ENCODE assay signal across 3 cellular contexts in the genomic region with DNA sequence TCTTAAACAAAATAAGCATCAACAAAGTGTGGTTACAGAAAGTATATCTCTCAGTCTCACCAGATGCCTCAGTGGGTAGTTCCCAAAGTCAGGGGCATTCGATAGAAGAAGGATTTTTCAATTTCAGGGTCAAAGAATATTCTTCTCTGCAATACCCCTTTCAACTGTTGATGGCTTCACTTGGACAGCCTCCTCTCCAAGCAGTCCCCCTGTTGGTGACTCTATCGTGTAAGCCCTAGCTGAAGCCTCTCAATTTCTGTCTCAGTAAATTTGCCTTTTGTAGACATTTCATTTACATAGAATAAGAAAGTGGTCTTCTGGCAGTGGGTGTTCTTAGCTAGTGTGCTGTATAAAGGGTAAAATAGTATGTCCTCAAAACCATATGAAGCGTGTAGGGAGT.
TF ChIP-seq lines count a peak whose summit lies in the region.

No MANE protein-coding gene starts in this region.

TF ChIP-seq in A549, 52 proteins besides CTCF, POLR2A, EP300 and RAD21 (continues in another document):
- TF ChIP-seq ZNF302 (CRISPR knock-in tag; IDR thresholded peaks at IDR 0.05) (no peak), MAZ (IDR thresholded peaks at IDR 0.05; ENCODE audit: borderline replicate concordance, low read depth, low read length) (no peak), RNF2 (IDR thresholded peaks at IDR 0.05; ENCODE audit: borderline replicate concordance, low read depth) (no peak), ZSCAN20 (CRISPR knock-in tag; IDR thresholded peaks at IDR 0.05) (no peak), HOXB5 (CRISPR knock-in tag; IDR thresholded peaks at IDR 0.05) (no peak), CHD4 (IDR thresholded peaks at IDR 0.05; ENCODE audit: borderline replicate concordance) (no peak), HOXA7 (CRISPR knock-in tag; IDR thresholded peaks at IDR 0.05) (no peak), RARB (CRISPR knock-in tag; IDR thresholded peaks at IDR 0.05) (no peak), HDAC2 (IDR thresholded peaks at IDR 0.05) (no peak), PHF8 (IDR thresholded peaks at IDR 0.05; ENCODE audit: borderline replicate concordance, low read depth) (no peak), JUNB (IDR thresholded peaks at IDR 0.05) (no peak), HEYL (CRISPR knock-in tag; IDR thresholded peaks at IDR 0.05) (no peak), SMC3 (IDR thresholded peaks at IDR 0.05) (no peak), POLR2AphosphoS2 (conservative IDR thresholded peaks at IDR 0.05; ENCODE audit: low read length) (no peak), ESRRA (IDR thresholded peaks at IDR 0.05; ENCODE audit: borderline replicate concordance, low read length) (no peak)
- TF ChIP-seq, protein P1, sequence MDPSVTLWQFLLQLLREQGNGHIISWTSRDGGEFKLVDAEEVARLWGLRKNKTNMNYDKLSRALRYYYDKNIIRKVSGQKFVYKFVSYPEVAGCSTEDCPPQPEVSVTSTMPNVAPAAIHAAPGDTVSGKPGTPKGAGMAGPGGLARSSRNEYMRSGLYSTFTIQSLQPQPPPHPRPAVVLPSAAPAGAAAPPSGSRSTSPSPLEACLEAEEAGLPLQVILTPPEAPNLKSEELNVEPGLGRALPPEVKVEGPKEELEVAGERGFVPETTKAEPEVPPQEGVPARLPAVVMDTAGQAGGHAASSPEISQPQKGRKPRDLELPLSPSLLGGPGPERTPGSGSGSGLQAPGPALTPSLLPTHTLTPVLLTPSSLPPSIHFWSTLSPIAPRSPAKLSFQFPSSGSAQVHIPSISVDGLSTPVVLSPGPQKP (IDR thresholded peaks at IDR 0.05; ENCODE audit: low read depth, low read length): no peak
- TF ChIP-seq, protein P2, sequence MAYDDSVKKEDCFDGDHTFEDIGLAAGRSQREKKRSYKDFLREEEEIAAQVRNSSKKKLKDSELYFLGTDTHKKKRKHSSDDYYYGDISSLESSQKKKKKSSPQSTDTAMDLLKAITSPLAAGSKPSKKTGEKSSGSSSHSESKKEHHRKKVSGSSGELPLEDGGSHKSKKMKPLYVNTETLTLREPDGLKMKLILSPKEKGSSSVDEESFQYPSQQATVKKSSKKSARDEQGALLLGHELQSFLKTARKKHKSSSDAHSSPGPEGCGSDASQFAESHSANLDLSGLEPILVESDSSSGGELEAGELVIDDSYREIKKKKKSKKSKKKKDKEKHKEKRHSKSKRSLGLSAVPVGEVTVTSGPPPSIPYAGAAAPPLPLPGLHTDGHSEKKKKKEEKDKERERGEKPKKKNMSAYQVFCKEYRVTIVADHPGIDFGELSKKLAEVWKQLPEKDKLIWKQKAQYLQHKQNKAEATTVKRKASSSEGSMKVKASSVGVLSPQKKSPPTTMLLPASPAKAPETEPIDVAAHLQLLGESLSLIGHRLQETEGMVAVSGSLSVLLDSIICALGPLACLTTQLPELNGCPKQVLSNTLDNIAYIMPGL (CRISPR knock-in tag; IDR thresholded peaks at IDR 0.05; ENCODE audit: borderline replicate concordance): no peak
- TF ChIP-seq, protein P3, sequence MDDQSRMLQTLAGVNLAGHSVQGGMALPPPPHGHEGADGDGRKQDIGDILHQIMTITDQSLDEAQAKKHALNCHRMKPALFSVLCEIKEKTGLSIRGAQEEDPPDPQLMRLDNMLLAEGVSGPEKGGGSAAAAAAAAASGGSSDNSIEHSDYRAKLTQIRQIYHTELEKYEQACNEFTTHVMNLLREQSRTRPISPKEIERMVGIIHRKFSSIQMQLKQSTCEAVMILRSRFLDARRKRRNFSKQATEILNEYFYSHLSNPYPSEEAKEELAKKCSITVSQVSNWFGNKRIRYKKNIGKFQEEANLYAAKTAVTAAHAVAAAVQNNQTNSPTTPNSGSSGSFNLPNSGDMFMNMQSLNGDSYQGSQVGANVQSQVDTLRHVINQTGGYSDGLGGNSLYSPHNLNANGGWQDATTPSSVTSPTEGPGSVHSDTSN (IDR thresholded peaks at IDR 0.05): no peak
- TF ChIP-seq, protein P4, sequence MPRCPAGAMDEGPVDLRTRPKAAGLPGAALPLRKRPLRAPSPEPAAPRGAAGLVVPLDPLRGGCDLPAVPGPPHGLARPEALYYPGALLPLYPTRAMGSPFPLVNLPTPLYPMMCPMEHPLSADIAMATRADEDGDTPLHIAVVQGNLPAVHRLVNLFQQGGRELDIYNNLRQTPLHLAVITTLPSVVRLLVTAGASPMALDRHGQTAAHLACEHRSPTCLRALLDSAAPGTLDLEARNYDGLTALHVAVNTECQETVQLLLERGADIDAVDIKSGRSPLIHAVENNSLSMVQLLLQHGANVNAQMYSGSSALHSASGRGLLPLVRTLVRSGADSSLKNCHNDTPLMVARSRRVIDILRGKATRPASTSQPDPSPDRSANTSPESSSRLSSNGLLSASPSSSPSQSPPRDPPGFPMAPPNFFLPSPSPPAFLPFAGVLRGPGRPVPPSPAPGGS (IDR thresholded peaks at IDR 0.05): no peak

TF ChIP-seq in K562, 482 proteins besides CTCF, POLR2A, EP300 and RAD21:
- TF ChIP-seq TEAD4 (IDR thresholded peaks at IDR 0.05; ENCODE audit: low read length) (no peak), TEAD4 (CRISPR knock-in tag; IDR thresholded peaks at IDR 0.05; ENCODE audit: borderline replicate concordance) (no peak), CTBP1 (IDR thresholded peaks at IDR 0.05; ENCODE audit: borderline replicate concordance) (no peak), MCM3 (IDR thresholded peaks at IDR 0.05) (no peak), PURB (CRISPR knock-in tag; IDR thresholded peaks at IDR 0.05; ENCODE audit: low read depth) (no peak), ADNP (tag; IDR thresholded peaks at IDR 0.05) (no peak), ARNT (IDR thresholded peaks at IDR 0.05) (no peak), ZNF444 (CRISPR knock-in tag; IDR thresholded peaks at IDR 0.05) (no peak), ASH1L (IDR thresholded peaks at IDR 0.05; ENCODE audit: borderline replicate concordance, low read depth, partially characterized antibody) (no peak), TAL1 (IDR thresholded peaks at IDR 0.05) (no peak), ZNF224 (CRISPR knock-in tag; IDR thresholded peaks at IDR 0.05) (no peak)
- TF ChIP-seq, protein P5, sequence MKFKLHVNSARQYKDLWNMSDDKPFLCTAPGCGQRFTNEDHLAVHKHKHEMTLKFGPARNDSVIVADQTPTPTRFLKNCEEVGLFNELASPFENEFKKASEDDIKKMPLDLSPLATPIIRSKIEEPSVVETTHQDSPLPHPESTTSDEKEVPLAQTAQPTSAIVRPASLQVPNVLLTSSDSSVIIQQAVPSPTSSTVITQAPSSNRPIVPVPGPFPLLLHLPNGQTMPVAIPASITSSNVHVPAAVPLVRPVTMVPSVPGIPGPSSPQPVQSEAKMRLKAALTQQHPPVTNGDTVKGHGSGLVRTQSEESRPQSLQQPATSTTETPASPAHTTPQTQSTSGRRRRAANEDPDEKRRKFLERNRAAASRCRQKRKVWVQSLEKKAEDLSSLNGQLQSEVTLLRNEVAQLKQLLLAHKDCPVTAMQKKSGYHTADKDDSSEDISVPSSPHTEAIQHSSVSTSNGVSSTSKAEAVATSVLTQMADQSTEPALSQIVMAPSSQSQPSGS (CRISPR knock-in tag; IDR thresholded peaks at IDR 0.05): no peak
- TF ChIP-seq, protein P6, sequence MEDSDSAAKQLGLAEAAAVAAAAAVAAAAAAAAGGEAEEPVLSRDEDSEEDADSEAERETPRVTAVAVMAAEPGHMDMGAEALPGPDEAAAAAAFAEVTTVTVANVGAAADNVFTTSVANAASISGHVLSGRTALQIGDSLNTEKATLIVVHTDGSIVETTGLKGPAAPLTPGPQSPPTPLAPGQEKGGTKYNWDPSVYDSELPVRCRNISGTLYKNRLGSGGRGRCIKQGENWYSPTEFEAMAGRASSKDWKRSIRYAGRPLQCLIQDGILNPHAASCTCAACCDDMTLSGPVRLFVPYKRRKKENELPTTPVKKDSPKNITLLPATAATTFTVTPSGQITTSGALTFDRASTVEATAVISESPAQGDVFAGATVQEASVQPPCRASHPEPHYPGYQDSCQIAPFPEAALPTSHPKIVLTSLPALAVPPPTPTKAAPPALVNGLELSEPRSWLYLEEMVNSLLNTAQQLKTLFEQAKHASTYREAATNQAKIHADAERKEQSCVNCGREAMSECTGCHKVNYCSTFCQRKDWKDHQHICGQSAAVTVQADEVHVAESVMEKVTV (CRISPR knock-in tag; IDR thresholded peaks at IDR 0.05): no peak
- TF ChIP-seq, protein P7, sequence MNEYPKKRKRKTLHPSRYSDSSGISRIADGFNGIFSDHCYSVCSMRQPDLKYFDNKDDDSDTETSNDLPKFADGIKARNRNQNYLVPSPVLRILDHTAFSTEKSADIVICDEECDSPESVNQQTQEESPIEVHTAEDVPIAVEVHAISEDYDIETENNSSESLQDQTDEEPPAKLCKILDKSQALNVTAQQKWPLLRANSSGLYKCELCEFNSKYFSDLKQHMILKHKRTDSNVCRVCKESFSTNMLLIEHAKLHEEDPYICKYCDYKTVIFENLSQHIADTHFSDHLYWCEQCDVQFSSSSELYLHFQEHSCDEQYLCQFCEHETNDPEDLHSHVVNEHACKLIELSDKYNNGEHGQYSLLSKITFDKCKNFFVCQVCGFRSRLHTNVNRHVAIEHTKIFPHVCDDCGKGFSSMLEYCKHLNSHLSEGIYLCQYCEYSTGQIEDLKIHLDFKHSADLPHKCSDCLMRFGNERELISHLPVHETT (CRISPR knock-in tag; conservative IDR thresholded peaks at IDR 0.05 in 1 of 2, IDR thresholded peaks at IDR 0.05 in 1 of 2): no peak

TF ChIP-seq in WTC11, 78 proteins besides CTCF, POLR2A, EP300 and RAD21:
- no peak for TF ChIP-seq FOXP1 (CRISPR knock-in tag; IDR thresholded peaks at IDR 0.05; ENCODE audit: borderline replicate concordance)
- TF ChIP-seq ZNF317 (CRISPR knock-in tag; IDR thresholded peaks at IDR 0.05; ENCODE audit: borderline replicate concordance, low read depth): no peak
- no peak for TF ChIP-seq NR2C2 (CRISPR knock-in tag; IDR thresholded peaks at IDR 0.05)
- TF ChIP-seq FOXJ3 (CRISPR knock-in tag; IDR thresholded peaks at IDR 0.05; ENCODE audit: borderline replicate concordance): no peak
- no peak for TF ChIP-seq RELA (CRISPR knock-in tag; IDR thresholded peaks at IDR 0.05; ENCODE audit: borderline replicate concordance)
- TF ChIP-seq RORB (CRISPR knock-in tag; IDR thresholded peaks at IDR 0.05): no peak
- TF ChIP-seq ZBTB21 (CRISPR knock-in tag; IDR thresholded peaks at IDR 0.05; ENCODE audit: borderline replicate concordance): no peak
- TF ChIP-seq MXD4 (CRISPR knock-in tag; IDR thresholded peaks at IDR 0.05; ENCODE audit: borderline replicate concordance): no peak
- no peak for TF ChIP-seq FOXK1 (CRISPR knock-in tag; IDR thresholded peaks at IDR 0.05)
- no peak for TF ChIP-seq NFYB (CRISPR knock-in tag; conservative IDR thresholded peaks at IDR 0.05; ENCODE audit: low read depth)
- no peak for TF ChIP-seq TEAD4 (CRISPR knock-in tag; IDR thresholded peaks at IDR 0.05)
- no peak for TF ChIP-seq CBFB (CRISPR knock-in tag; IDR thresholded peaks at IDR 0.05; ENCODE audit: low read depth)
- no peak for TF ChIP-seq ZNF671 (CRISPR knock-in tag; IDR thresholded peaks at IDR 0.05)
- TF ChIP-seq, protein P8, sequence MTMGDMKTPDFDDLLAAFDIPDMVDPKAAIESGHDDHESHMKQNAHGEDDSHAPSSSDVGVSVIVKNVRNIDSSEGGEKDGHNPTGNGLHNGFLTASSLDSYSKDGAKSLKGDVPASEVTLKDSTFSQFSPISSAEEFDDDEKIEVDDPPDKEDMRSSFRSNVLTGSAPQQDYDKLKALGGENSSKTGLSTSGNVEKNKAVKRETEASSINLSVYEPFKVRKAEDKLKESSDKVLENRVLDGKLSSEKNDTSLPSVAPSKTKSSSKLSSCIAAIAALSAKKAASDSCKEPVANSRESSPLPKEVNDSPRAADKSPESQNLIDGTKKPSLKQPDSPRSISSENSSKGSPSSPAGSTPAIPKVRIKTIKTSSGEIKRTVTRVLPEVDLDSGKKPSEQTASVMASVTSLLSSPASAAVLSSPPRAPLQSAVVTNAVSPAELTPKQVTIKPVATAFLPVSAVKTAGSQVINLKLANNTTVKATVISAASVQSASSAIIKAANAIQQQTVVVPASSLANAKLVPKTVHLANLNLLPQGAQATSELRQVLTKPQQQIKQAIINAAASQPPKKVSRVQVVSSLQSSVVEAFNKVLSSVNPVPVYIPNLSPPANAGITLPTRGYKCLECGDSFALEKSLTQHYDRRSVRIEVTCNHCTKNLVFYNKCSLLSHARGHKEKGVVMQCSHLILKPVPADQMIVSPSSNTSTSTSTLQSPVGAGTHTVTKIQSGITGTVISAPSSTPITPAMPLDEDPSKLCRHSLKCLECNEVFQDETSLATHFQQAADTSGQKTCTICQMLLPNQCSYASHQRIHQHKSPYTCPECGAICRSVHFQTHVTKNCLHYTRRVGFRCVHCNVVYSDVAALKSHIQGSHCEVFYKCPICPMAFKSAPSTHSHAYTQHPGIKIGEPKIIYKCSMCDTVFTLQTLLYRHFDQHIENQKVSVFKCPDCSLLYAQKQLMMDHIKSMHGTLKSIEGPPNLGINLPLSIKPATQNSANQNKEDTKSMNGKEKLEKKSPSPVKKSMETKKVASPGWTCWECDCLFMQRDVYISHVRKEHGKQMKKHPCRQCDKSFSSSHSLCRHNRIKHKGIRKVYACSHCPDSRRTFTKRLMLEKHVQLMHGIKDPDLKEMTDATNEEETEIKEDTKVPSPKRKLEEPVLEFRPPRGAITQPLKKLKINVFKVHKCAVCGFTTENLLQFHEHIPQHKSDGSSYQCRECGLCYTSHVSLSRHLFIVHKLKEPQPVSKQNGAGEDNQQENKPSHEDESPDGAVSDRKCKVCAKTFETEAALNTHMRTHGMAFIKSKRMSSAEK (CRISPR knock-in tag; IDR thresholded peaks at IDR 0.05; ENCODE audit: borderline replicate concordance): no peak
- TF ChIP-seq KAT7 (CRISPR knock-in tag; IDR thresholded peaks at IDR 0.05; ENCODE audit: borderline replicate concordance): no peak
- TF ChIP-seq, protein P5 (CRISPR knock-in tag; IDR thresholded peaks at IDR 0.05; ENCODE audit: borderline replicate concordance, low read depth): no peak
- TF ChIP-seq SMAD3 (CRISPR knock-in tag; IDR thresholded peaks at IDR 0.05; ENCODE audit: borderline replicate concordance): no peak
- no peak for TF ChIP-seq NFATC4 (CRISPR knock-in tag; IDR thresholded peaks at IDR 0.05)
- TF ChIP-seq ZNF121 (CRISPR knock-in tag; IDR thresholded peaks at IDR 0.05): no peak
- TF ChIP-seq, protein P9, sequence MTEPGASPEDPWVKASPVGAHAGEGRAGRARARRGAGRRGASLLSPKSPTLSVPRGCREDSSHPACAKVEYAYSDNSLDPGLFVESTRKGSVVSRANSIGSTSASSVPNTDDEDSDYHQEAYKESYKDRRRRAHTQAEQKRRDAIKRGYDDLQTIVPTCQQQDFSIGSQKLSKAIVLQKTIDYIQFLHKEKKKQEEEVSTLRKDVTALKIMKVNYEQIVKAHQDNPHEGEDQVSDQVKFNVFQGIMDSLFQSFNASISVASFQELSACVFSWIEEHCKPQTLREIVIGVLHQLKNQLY (CRISPR knock-in tag; IDR thresholded peaks at IDR 0.05): no peak
